Comparison of ENCODE assay signal across 24 cellular contexts in genomic region chr1:29830383-29830782, GRCh38.
"Had no signal": no experiment of that assay in that cellular context is flagged by ENCODE, and none has a peak within 500 bp of the region (broad histone marks: within the 10 kb centered on the region; RNA-seq: fewer than 3 reads in every experiment).

No MANE protein-coding gene starts in this region.

- H3K9me3 Mint-ChIP-seq: activated CD4-positive, alpha-beta T cell treated with anti-CD3 and anti-CD28 coated beads, Interleukin-2, amount 10 ng/mL, durations not matched to agents 24 days and 14 days; activated CD8-positive, alpha-beta T cell treated with anti-CD3 and anti-CD28 coated beads for 36 hours; activated T-helper 1 cell treated with anti-CD3 and anti-CD28 coated beads, Interleukin-12 subunit alpha, Interleukin-12 subunit beta, Interleukin-2, Interleukin-4 antibody, amounts not matched to agents 30 ng/mL and 10 ng/mL and 1 ng/mL, durations not matched to agents 14 hours and 24 hours and 36 hours; nephron had no signal

- H3K27ac ChIP-seq: brain microvascular endothelial cell, esophagus squamous epithelium, neutrophil, ovary, prostate gland, WERI-Rb-1 had no signal

- FAIRE-seq: astrocyte had no signal

- H3K27ac Mint-ChIP-seq: activated CD4-positive, alpha-beta T cell treated with anti-CD3 and anti-CD28 coated beads, Interleukin-2, amount 10 ng/mL, durations not matched to agents 24 days and 14 days; activated CD8-positive, alpha-beta T cell treated with anti-CD3 and anti-CD28 coated beads for 36 hours; activated T-helper 1 cell treated with anti-CD3 and anti-CD28 coated beads, Interleukin-12 subunit alpha, Interleukin-12 subunit beta, Interleukin-2, Interleukin-4 antibody, amounts not matched to agents 30 ng/mL and 10 ng/mL and 1 ng/mL, durations not matched to agents 14 hours and 24 hours and 36 hours; nephron; T-helper 17 cell had no signal

- H3K9me3 ChIP-seq: esophagus squamous epithelium, neutrophil, ovary, prostate gland had no signal

- DNase-seq: activated CD4-positive, alpha-beta T cell treated with anti-CD3 and anti-CD28 coated beads, Interleukin-2, amount 10 ng/mL, durations not matched to agents 24 days and 14 days; activated CD4-positive, CD25-positive, alpha-beta regulatory T cell treated with anti-CD3 and anti-CD28 coated beads, Interleukin-2, amount 50 U/mL, for 72 hours; activated CD8-positive, alpha-beta T cell treated with anti-CD3 and anti-CD28 coated beads for 36 hours; activated effector memory CD4-positive, alpha-beta T cell treated with anti-CD3 and anti-CD28 coated beads, Interleukin-2, amount 50 U/mL, for 16 hours; activated naive CD4-positive, alpha-beta T cell treated with anti-CD3 and anti-CD28 coated beads, Interleukin-2, amount 50 U/mL, for 16 hours; activated T-cell treated with anti-CD3 and anti-CD28 coated beads, Interleukin-2, amount 50 U/mL, for 1 hour; amniotic stem cell; brain microvascular endothelial cell; caudate nucleus; effector CD4-positive, alpha-beta T cell; esophagus squamous epithelium; foreskin melanocyte; mammary epithelial cell; ovary; stimulated activated naive CD4-positive, alpha-beta T cell; T-helper 17 cell; T1000; trophoblast cell; WERI-Rb-1 had no signal

- H3K36me3 ChIP-seq: brain microvascular endothelial cell, esophagus squamous epithelium, neutrophil, ovary, prostate gland, WERI-Rb-1 had no signal

- H3K27me3 ChIP-seq: brain microvascular endothelial cell, neutrophil, ovary had no signal

- H3K4me3 Mint-ChIP-seq: activated CD4-positive, alpha-beta T cell treated with anti-CD3 and anti-CD28 coated beads, Interleukin-2, amount 10 ng/mL, durations not matched to agents 24 days and 14 days; activated CD8-positive, alpha-beta T cell treated with anti-CD3 and anti-CD28 coated beads for 36 hours; activated T-helper 1 cell treated with anti-CD3 and anti-CD28 coated beads, Interleukin-12 subunit alpha, Interleukin-12 subunit beta, Interleukin-2, Interleukin-4 antibody, amounts not matched to agents 30 ng/mL and 10 ng/mL and 1 ng/mL, durations not matched to agents 14 hours and 24 hours and 36 hours; nephron; T-helper 17 cell had no signal

- H3K4me3 ChIP-seq: esophagus squamous epithelium, ovary, prostate gland had no signal

- H3K4me1 Mint-ChIP-seq: activated CD4-positive, alpha-beta T cell treated with anti-CD3 and anti-CD28 coated beads, Interleukin-2, amount 10 ng/mL, durations not matched to agents 24 days and 14 days; nephron had no signal

- H3K4me1 ChIP-seq: esophagus squamous epithelium, prostate gland had no signal
